9 cellular contexts compared by ENCODE assay signal in genomic region chr22:50246242-50247175, GRCh38. TPM values are rescaled to one million over a fixed set of nuclear protein-coding genes. Genes with fewer than 3 reads are reported as not detected.
A peak's percentile ranks its signal among the peaks of the same experiment; 100 is the strongest.
DNase-seq lines count a peak whose midpoint lies in the region; ATAC-seq and TF ChIP-seq lines count a peak whose summit lies in the region.
"Had no signal": no experiment of that assay in that cellular context is flagged by ENCODE, and none has a peak within 500 bp of the region (broad histone marks: within the 10 kb centered on the region; RNA-seq: fewer than 3 reads in every experiment).

No MANE protein-coding gene starts in this region.

- peaks cover 19% of the 10 kb centered on the region for H3K36me3 ChIP-seq in A673 (ENCODE audit: insufficient read depth, low read length, poor library complexity, severe bottlenecking)

- H3K4me3 Mint-ChIP-seq in activated B cell treated with CpG ODN at 0.5 μM for 24 hours, result peak overlapping the region; percentile 44

- H3K27me3 Mint-ChIP-seq in activated B cell treated with CpG ODN at 0.5 μM for 24 hours, result no peaks in the 10 kb centered on the region

- H3K36me3 Mint-ChIP-seq in activated B cell treated with CpG ODN at 0.5 μM for 24 hours (ENCODE audit: low read depth), result peaks cover 23% of the 10 kb centered on the region

- CTCF ChIA-PET in A673 (lab: Charles Lee), result interaction anchor here (0.6 kb wide), 1 partner anchor 390 kb away, joined by 4 read pairs; no protein-coding TSS in a partner anchor
- CTCF ChIA-PET in activated B cell treated with CpG ODN at 0.5 μM for 24 hours (lab: Charles Lee), result interaction anchor here (1.3 kb wide), 1 partner anchor 96 kb away, joined by 4 read pairs; no protein-coding TSS in a partner anchor

- H3K27ac ChIP-seq in A673 (ENCODE audit: low read depth, low read length, poor library complexity, severe bottlenecking), result no peak overlapping the region

- H3K27ac Mint-ChIP-seq in activated B cell treated with CpG ODN at 0.5 μM for 24 hours, result no peak overlapping the region

- H3K4me1 ChIP-seq in A673 (ENCODE audit: insufficient read depth, low read length, poor library complexity, severe bottlenecking), result peaks cover 5% of the 10 kb centered on the region

- ATAC-seq in activated B cell treated with CpG ODN at 0.5 μM for 24 hours (ENCODE audit: low read depth) (no peak), HG03159 (IDR thresholded peaks at IDR 0.05; ENCODE audit: unreplicated experiment) (no peak)

- TF ChIP-seq CTCF in A673 (conservative IDR thresholded peaks at IDR 0.05; ENCODE audit: low read depth, low read length), result no peak
- TF ChIP-seq CTCF in GM12873 (IDR thresholded peaks at IDR 0.05; ENCODE audit: insufficient read depth, low read depth, low read length, missing control alignments), result peak; percentile 38
- no peak for TF ChIP-seq CTCF in activated B cell treated with CpG ODN at 0.5 μM for 24 hours (IDR thresholded peaks at IDR 0.05)

- H3K9me3 ChIP-seq in A673 (ENCODE audit: low read depth, low read length, poor library complexity, severe bottlenecking), result no peaks in the 10 kb centered on the region

- no peak for DNase-seq in A673 (ENCODE audit: low spot score)
- DNase-seq in activated B cell treated with CpG ODN at 0.5 μM for 24 hours, result no peak
- DNase-seq in kidney tubule cell (ENCODE audit: low spot score), result peak; percentile 17
- DNase-seq in GOT3 (lab: John Stamatoyannopoulos, UW), result no peak
- no peak for DNase-seq in NCI-H2227 (lab: John Stamatoyannopoulos, UW; ENCODE audit: unreplicated experiment)
- DNase-seq in cerebellum (ENCODE audit: low spot score), result no peak
- DNase-seq: activated CD4-positive, alpha-beta T cell treated with anti-CD3 and anti-CD28 coated beads for 4 hours had no signal

- peaks cover 56% of the 10 kb centered on the region for H3K4me1 Mint-ChIP-seq in activated B cell treated with CpG ODN at 0.5 μM for 24 hours

- BruUV-seq in A673 (replicated peaks; lab: Mats Ljungman, UMichigan), result no TSS peak

- POLR2A ChIA-PET in A673 (lab: Charles Lee; ENCODE audit: low non-redundant PET), result no interaction called here
- POLR2A ChIA-PET in activated B cell treated with CpG ODN at 0.5 μM for 24 hours (lab: Charles Lee), result interaction anchor here (0.5 to 1.8 kb wide), 6 partner anchors 14 to 294 kb away, joined by 3 to 4 read pairs (median 4); partner anchors contain the start of gene MAPK11

- intact Hi-C loops in A673 (cut with micrococcal nuclease; ENCODE audit: unreplicated experiment) (no loop called here), activated B cell treated with CpG ODN at 0.5 μM for 24 hours (cut with micrococcal nuclease) (loop anchor here (10.0 kb wide), 1 partner anchor 228 kb away; the partner anchor contains the start of gene SBF1)

- no peaks in the 10 kb centered on the region for H3K27me3 ChIP-seq in A673 (replicated peaks; ENCODE audit: insufficient read depth, low read depth, low read length, poor library complexity)

- no peaks in the 10 kb centered on the region for H3K9me3 Mint-ChIP-seq in activated B cell treated with CpG ODN at 0.5 μM for 24 hours

- peak overlapping the region; percentile 98 for H3K4me3 ChIP-seq in A673 (ENCODE audit: low read depth, low read length, poor library complexity, severe bottlenecking)

RNA-seq across cellular contexts. Expression of gene TUBGCP6, which starts 1.7 kb away (rescaled TPM):
- 31.0 and 33.1 TPM in 2 replicates for total RNA-seq in A673 (2021)
- 87.5 and 103 TPM in 2 replicates for total RNA-seq in activated B cell treated with CpG ODN at 0.5 μM for 24 hours
- total RNA-seq in cerebellum, result 41.3 TPM

RNA-seq across cellular contexts. Expression of gene HDAC10, which starts 4.6 kb away (rescaled TPM):
- total RNA-seq in A673 (2021), result 38.6 and 42.8 TPM in 2 replicates
- total RNA-seq in activated B cell treated with CpG ODN at 0.5 μM for 24 hours, result 65.0 and 68.2 TPM in 2 replicates
- total RNA-seq in cerebellum, result 12.9 TPM

RNA-seq across cellular contexts. Expression of gene MAPK12, which starts 15.0 kb away (rescaled TPM):
- total RNA-seq in A673 (2021) (20.8 and 27.5 TPM in 2 replicates), activated B cell treated with CpG ODN at 0.5 μM for 24 hours (4.1 and 4.4 TPM in 2 replicates), cerebellum (6.1 TPM)

RNA-seq across cellular contexts. Expression of gene MAPK11, which starts 23.7 kb away (rescaled TPM):
- total RNA-seq in A673 (2021) (5.4 and 10.4 TPM in 2 replicates), activated B cell treated with CpG ODN at 0.5 μM for 24 hours (10.7 and 11.3 TPM in 2 replicates), cerebellum (8.4 TPM)

RNA-seq across cellular contexts. Expression of gene SELENOO, which starts 45.7 kb away (rescaled TPM):
- 39.2 and 41.3 TPM in 2 replicates for total RNA-seq in A673 (2021)
- total RNA-seq in activated B cell treated with CpG ODN at 0.5 μM for 24 hours, result 33.9 and 39.0 TPM in 2 replicates
- total RNA-seq in cerebellum, result 10.0 TPM
